In genomic region chr16:61936522-61936921, GRCh38 we compare ENCODE assay signal across 15 cellular contexts.
DNase-seq lines count a peak whose midpoint lies in the region; ATAC-seq, FAIRE-seq and TF ChIP-seq lines count a peak whose summit lies in the region.
"Had no signal": no experiment of that assay in that cellular context is flagged by ENCODE, and none has a peak within 500 bp of the region (broad histone marks: within the 10 kb centered on the region; RNA-seq: fewer than 3 reads in every experiment).

No MANE protein-coding gene starts in this region.

- POLR2A ChIA-PET in HEK293T (lab: Yijun Ruan, JAX), result no interaction called here

- no peaks in the 10 kb centered on the region for H3K4me1 ChIP-seq in H9 (ENCODE audit: insufficient read depth, low read length)
- no peaks in the 10 kb centered on the region for H3K4me1 ChIP-seq in keratinocyte (ENCODE audit: control insufficient read depth, extremely low read depth, insufficient read depth, low read length)

- no peak overlapping the region for H3K4me3 Mint-ChIP-seq in H9
- no peak overlapping the region for H3K4me3 Mint-ChIP-seq in effector memory CD8-positive, alpha-beta T cell
- H3K4me3 Mint-ChIP-seq: activated CD4-positive, alpha-beta T cell treated with anti-CD3 and anti-CD28 coated beads, Interleukin-2, amount 10 ng/mL, durations not matched to agents 24 days and 14 days had no signal

- H3K27me3 ChIP-seq in H9 (ENCODE audit: insufficient read depth, low read length), result no peaks in the 10 kb centered on the region
- peaks cover 22% of the 10 kb centered on the region for H3K27me3 ChIP-seq in WERI-Rb-1 (ENCODE audit: insufficient read depth, low read depth, severe bottlenecking)
- no peaks in the 10 kb centered on the region for H3K27me3 ChIP-seq in keratinocyte (ENCODE audit: control insufficient read depth, extremely low read depth, insufficient read depth, low read length)
- H3K27me3 ChIP-seq: neutrophil had no signal

- no peak overlapping the region for H3K23ac ChIP-seq in H9 (ENCODE audit: insufficient read length, low read depth, low read length)

- H4K8ac ChIP-seq in H9 (replicated peaks; ENCODE audit: insufficient read length, low read depth, low read length), result no peak overlapping the region

- no peaks in the 10 kb centered on the region for H3K9me1 ChIP-seq in keratinocyte (ENCODE audit: control insufficient read depth, extremely low read depth, insufficient read depth, low read length)

- H3K27ac ChIP-seq in H9 (ENCODE audit: insufficient read length, low read depth, low read length) (no peak overlapping the region), WERI-Rb-1 (no peak overlapping the region), keratinocyte (ENCODE audit: control insufficient read depth, insufficient read depth, low read length) (no peak overlapping the region)
- H3K27ac ChIP-seq: neutrophil had no signal

- H4K20me1 ChIP-seq in H9 (ENCODE audit: control insufficient read depth, insufficient read depth, insufficient read length), result no peaks in the 10 kb centered on the region
- H4K20me1 ChIP-seq in keratinocyte (ENCODE audit: control insufficient read depth, extremely low read depth, insufficient read depth, low read length), result no peaks in the 10 kb centered on the region

- WGBS in H9 (ENCODE audit: extremely low coverage, insufficient read length, low lambda C conversion rate), result no CpG with 5 or more reads among the region's 2 CpGs

- H3K27ac Mint-ChIP-seq in H9, result no peak overlapping the region
- H3K27ac Mint-ChIP-seq in effector memory CD8-positive, alpha-beta T cell, result no peak overlapping the region
- H3K27ac Mint-ChIP-seq: activated CD4-positive, alpha-beta T cell treated with anti-CD3 and anti-CD28 coated beads, Interleukin-2, amount 10 ng/mL, durations not matched to agents 24 days and 14 days had no signal

- no peak overlapping the region for H2BK15ac ChIP-seq in H9 (ENCODE audit: low read depth, low read length)

- H3K9ac ChIP-seq in H9 (ENCODE audit: extremely low read depth, insufficient read length, low read length) (no peak overlapping the region), keratinocyte (ENCODE audit: control insufficient read depth, extremely low read depth, insufficient read depth, low read length) (no peak overlapping the region)

- H2BK12ac ChIP-seq in H9 (ENCODE audit: insufficient read length, low read depth, low read length), result no peak overlapping the region

- no peak overlapping the region for H2AK5ac ChIP-seq in H9 (ENCODE audit: insufficient read length, low read length)

- H3K36me3 ChIP-seq in WERI-Rb-1, result no peaks in the 10 kb centered on the region
- no peaks in the 10 kb centered on the region for H3K36me3 ChIP-seq in keratinocyte (ENCODE audit: control insufficient read depth in 2 of 2, extremely low read depth in 1 of 2, insufficient read depth in 2 of 2, low read length in 2 of 2)
- H3K36me3 ChIP-seq: neutrophil had no signal

- H3K4me1 Mint-ChIP-seq in H9, result peaks cover 6 to 17% of the 10 kb centered on the region in 2 experiments
- no peaks in the 10 kb centered on the region for H3K4me1 Mint-ChIP-seq in effector memory CD8-positive, alpha-beta T cell (ENCODE audit: low read depth in 2 of 2)
- H3K4me1 Mint-ChIP-seq: activated CD4-positive, alpha-beta T cell treated with anti-CD3 and anti-CD28 coated beads, Interleukin-2, amount 10 ng/mL, durations not matched to agents 24 days and 14 days had no signal

- H2BK5ac ChIP-seq in H9 (ENCODE audit: insufficient read length, low read length), result no peak overlapping the region

- H3K4ac ChIP-seq in H9 (ENCODE audit: low read depth, low read length), result no peak overlapping the region

- no peak overlapping the region for H3K18ac ChIP-seq in H9 (ENCODE audit: insufficient read length, low read depth, low read length)

- no peaks in the 10 kb centered on the region for H3K36me3 Mint-ChIP-seq in H9 (ENCODE audit: insufficient read depth in 1 of 3, low read depth in 3 of 3)
- H3K36me3 Mint-ChIP-seq in effector memory CD8-positive, alpha-beta T cell (ENCODE audit: insufficient read depth), result no peaks in the 10 kb centered on the region

- no peaks in the 10 kb centered on the region for H3K79me2 ChIP-seq in H9 (ENCODE audit: insufficient read depth, low read length)
- no peaks in the 10 kb centered on the region for H3K79me2 ChIP-seq in keratinocyte (ENCODE audit: control insufficient read depth, insufficient read depth, low read length)

- H3T11ph ChIP-seq in H9 (ENCODE audit: low read length), result no peak overlapping the region

- FAIRE-seq in keratinocyte (lab: Jason Lieb, UNC), result no peak
- FAIRE-seq: kidney had no signal

- in situ Hi-C loops in ACHN (cut with HindIII; ENCODE audit: low pct_ligation_motif_present, low pct_unique_long_range_greater_than_20kb, low sequenced_read_pairs), result no loop called here

- CTCF ChIA-PET in HEK293T (lab: Yijun Ruan, JAX), result no interaction called here

- DNase-seq in ACHN, result peak; percentile 12
- no peak for DNase-seq in H9
- no peak for DNase-seq in WERI-Rb-1
- no peak for DNase-seq in keratinocyte (ENCODE audit: low read depth, low spot score)
- DNase-seq in NCI-H1092 treated with DMSO at 0.1 percent for 48 hours (lab: John Stamatoyannopoulos, UW), result no peak
- no peak for DNase-seq in effector memory CD8-positive, alpha-beta T cell
- no peak for DNase-seq in hepatic stellate cell (ENCODE audit: low spot score)
- DNase-seq in HEK293T (ENCODE audit: extremely low spot score), result no peak
- DNase-seq: activated CD4-positive, alpha-beta T cell treated with anti-CD3 and anti-CD28 coated beads, Interleukin-2, amount 10 ng/mL, durations not matched to agents 24 days and 14 days; activated effector memory CD4-positive, alpha-beta T cell treated with anti-CD3 and anti-CD28 coated beads, Interleukin-2, amount 50 U/mL, for 16 hours; IMR-90; kidney; NCI-H226; SW 1271 had no signal

- H3K4me2 ChIP-seq in H9 (ENCODE audit: insufficient read depth, insufficient read length, low read length) (no peak overlapping the region), keratinocyte (ENCODE audit: control insufficient read depth, extremely low read depth, insufficient read depth, low read depth, low read length) (no peak overlapping the region)

- no peak overlapping the region for H3K56ac ChIP-seq in H9 (ENCODE audit: insufficient read length, low read depth, low read length)

- H2BK120ac ChIP-seq in H9 (ENCODE audit: low read depth, low read length, poor library complexity, severe bottlenecking), result no peak overlapping the region

- no peaks in the 10 kb centered on the region for H3K79me1 ChIP-seq in H9 (ENCODE audit: insufficient read depth, low read depth, low read length, poor library complexity, severe bottlenecking)

- H3K14ac ChIP-seq in H9 (ENCODE audit: insufficient read depth, low read length), result no peak overlapping the region

- H2AFZ ChIP-seq in H9 (ENCODE audit: low read length) (no peak overlapping the region), keratinocyte (ENCODE audit: control insufficient read depth, low read length) (no peak overlapping the region)

- H4K91ac ChIP-seq in H9 (ENCODE audit: insufficient read length, low read depth, low read length), result no peak overlapping the region

- H3K9me3 ChIP-seq in H9 (ENCODE audit: control insufficient read depth, low read depth, low read length) (no peaks in the 10 kb centered on the region), WERI-Rb-1 (ENCODE audit: severe bottlenecking) (no peaks in the 10 kb centered on the region), keratinocyte (ENCODE audit: control insufficient read depth, low read depth, low read length) (no peaks in the 10 kb centered on the region)
- H3K9me3 ChIP-seq: neutrophil had no signal

- ATAC-seq in effector memory CD8-positive, alpha-beta T cell (replicated peaks), result no peak

- TF ChIP-seq CTCF in H9 (conservative IDR thresholded peaks at IDR 0.05) (peak; percentile 76), WERI-Rb-1 (IDR thresholded peaks at IDR 0.05; ENCODE audit: low read depth, low read length) (peak; percentile 21; the same call in 1 of the 2 replicates), keratinocyte (optimal IDR thresholded peaks at IDR 0.05 in 1 of 3, IDR thresholded peaks at IDR 0.05 in 1 of 3, conservative IDR thresholded peaks at IDR 0.05 in 1 of 3; ENCODE audit: extremely low read depth in 1 of 3, insufficient read depth in 2 of 3, low read length in 3 of 3) (peak in 2 of 3 experiments; percentile 9 to 14)

- no peaks in the 10 kb centered on the region for H3K9me3 Mint-ChIP-seq in H9
- peaks cover 1 to 2% of the 10 kb centered on the region in 2 donors for H3K9me3 Mint-ChIP-seq in effector memory CD8-positive, alpha-beta T cell

- no peak overlapping the region for H2BK20ac ChIP-seq in H9 (ENCODE audit: low read depth, low read length, poor library complexity, severe bottlenecking)

- H4K5ac ChIP-seq in H9 (ENCODE audit: insufficient read length, low read depth, low read length), result no peak overlapping the region

- H3K23me2 ChIP-seq in H9 (ENCODE audit: insufficient read length, low read depth, low read length, poor library complexity, severe bottlenecking), result no peaks in the 10 kb centered on the region

- no peaks in the 10 kb centered on the region for H3K27me3 Mint-ChIP-seq in H9 (ENCODE audit: low read depth)
- no peaks in the 10 kb centered on the region for H3K27me3 Mint-ChIP-seq in effector memory CD8-positive, alpha-beta T cell
- H3K27me3 Mint-ChIP-seq: activated CD4-positive, alpha-beta T cell treated with anti-CD3 and anti-CD28 coated beads, Interleukin-2, amount 10 ng/mL, durations not matched to agents 24 days and 14 days had no signal

- dilution Hi-C loops in keratinocyte (cut with MboI; ENCODE audit: extremely low pct_ligation_motif_present, low sequenced_read_pairs), result no loop called here

- no peak overlapping the region for H3K4me3 ChIP-seq in WERI-Rb-1 (ENCODE audit: low read depth, low read length)
- no peak overlapping the region for H3K4me3 ChIP-seq in keratinocyte (ENCODE audit: control insufficient read depth in 2 of 3, extremely low read depth in 1 of 3, insufficient read depth in 2 of 3, low read depth in 1 of 3, low read length in 3 of 3)

TF ChIP-seq in HEK293T, 16 proteins besides CTCF, POLR2A, EP300 and RAD21 (continues in another document):
- TF ChIP-seq FOXA1 (IDR thresholded peaks at IDR 0.05) (no peak), FOXM1 (IDR thresholded peaks at IDR 0.05; ENCODE audit: borderline replicate concordance) (no peak), PKNOX1 (IDR thresholded peaks at IDR 0.05) (no peak), ARNT (IDR thresholded peaks at IDR 0.05) (no peak), ELF4 (IDR thresholded peaks at IDR 0.05) (no peak), LEF1 (IDR thresholded peaks at IDR 0.05; ENCODE audit: borderline replicate concordance) (no peak), CTBP1 (IDR thresholded peaks at IDR 0.05; ENCODE audit: borderline replicate concordance) (no peak), FOXK2 (IDR thresholded peaks at IDR 0.05) (no peak)

Comparison
In these comparisons a context has a peak if more than half of its experiments do, and no peak if none do; other contexts are left out.
1. CTCF ChIP-seq: peak in every context shown above with its lines; median percentile 76 in H9; 21 in WERI-Rb-1; 12 in keratinocyte.